18 cellular contexts compared by ENCODE assay signal in the genomic region with DNA sequence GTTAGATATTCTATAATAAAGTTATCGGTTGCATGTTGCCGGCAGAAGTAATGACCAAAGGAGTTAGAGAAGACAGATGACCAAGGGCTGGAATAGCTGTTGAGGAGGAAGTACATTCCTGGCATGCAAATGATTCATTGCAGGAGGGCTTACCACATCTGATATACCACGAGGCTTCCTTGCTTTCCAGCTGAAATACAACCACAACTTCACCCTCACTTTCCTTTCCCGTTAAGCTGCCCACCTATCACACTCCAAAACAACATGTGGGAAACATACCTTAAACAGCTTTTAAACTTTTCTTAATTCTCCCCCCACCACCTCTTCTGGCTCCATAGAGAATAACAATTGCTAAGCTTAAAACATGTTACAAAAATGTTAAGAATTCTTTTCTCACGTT.
DNase-seq lines count a peak whose midpoint lies in the region; ATAC-seq and TF ChIP-seq lines count a peak whose summit lies in the region.
"Had no signal": no experiment of that assay in that cellular context is flagged by ENCODE, and none has a peak within 500 bp of the region (broad histone marks: within the 10 kb centered on the region; RNA-seq: fewer than 3 reads in every experiment).

No MANE protein-coding gene starts in this region.

- no peak for TF ChIP-seq CTCF in epithelial cell of proximal tubule (conservative IDR thresholded peaks at IDR 0.05; ENCODE audit: low read depth, low read length)

- peak; percentile 6 for DNase-seq in H7
- DNase-seq in RKO (ENCODE audit: low spot score) = peak; percentile 8
- peak; percentile 78 for DNase-seq in epithelial cell of proximal tubule (ENCODE audit: low read depth)
- peak; percentile 4 for DNase-seq in skeletal muscle cell (ENCODE audit: low read depth)
- no peak for DNase-seq in T-helper 1 cell
- no peak for DNase-seq in Right ventricle myocardium inferior (ENCODE audit: missing footprints)
- DNase-seq in islet precursor cell = no peak
- no peak for DNase-seq in activated CD4-positive, alpha-beta T cell treated with anti-CD3 and anti-CD28 coated beads for 36 hours
- DNase-seq: activated CD4-positive, alpha-beta T cell treated with anti-CD3 and anti-CD28 coated beads for 4 hours; activated T-cell treated with anti-CD3 and anti-CD28 coated beads, Interleukin-2, amount 50 U/mL, for 24 hours; CD4-positive, alpha-beta memory T cell; left cardiac atrium; naive B cell; NCI-H1092; NCI-H2227 treated with DMSO at 0.1 percent for 48 hours; stimulated activated naive CD8-positive, alpha-beta T cell treated with anti-CD3 and anti-CD28 coated beads, Interleukin-15, Interleukin-2, amounts not matched to agents 100 U/mL and 50 U/mL, for 24 hours had no signal

- CTCF ChIA-PET in activated CD4-positive, alpha-beta T cell treated with anti-CD3 and anti-CD28 coated beads for 36 hours (lab: Charles Lee) = no interaction called here

- no peak overlapping the region for H3K4me3 ChIP-seq in H7 (ENCODE audit: insufficient read depth, low read depth, low read length)
- H3K4me3 ChIP-seq in epithelial cell of proximal tubule (ENCODE audit: low read depth, low read length) = no peak overlapping the region
- no peak overlapping the region for H3K4me3 ChIP-seq in skeletal muscle cell (ENCODE audit: low read depth, low read length)
- H3K4me3 ChIP-seq: gastroesophageal sphincter, right atrium auricular region had no signal

- H3K27ac Mint-ChIP-seq in activated CD4-positive, alpha-beta T cell treated with anti-CD3 and anti-CD28 coated beads for 36 hours = no peak overlapping the region
- H3K27ac Mint-ChIP-seq: activated T-cell treated with anti-CD3 and anti-CD28 coated beads, Interleukin-2, amount 50 U/mL, for 24 hours; CD4-positive, alpha-beta memory T cell; naive B cell had no signal

- POLR2A ChIA-PET in activated CD4-positive, alpha-beta T cell treated with anti-CD3 and anti-CD28 coated beads for 36 hours (lab: Charles Lee) = no interaction called here

- H3K9me3 Mint-ChIP-seq in activated CD4-positive, alpha-beta T cell treated with anti-CD3 and anti-CD28 coated beads for 36 hours (ENCODE audit: low read depth) = no peaks in the 10 kb centered on the region
- H3K9me3 Mint-ChIP-seq: activated T-cell treated with anti-CD3 and anti-CD28 coated beads, Interleukin-2, amount 50 U/mL, for 24 hours; naive B cell had no signal

- no peak for ATAC-seq in Right ventricle myocardium inferior
- no peak for ATAC-seq in activated CD4-positive, alpha-beta T cell treated with anti-CD3 and anti-CD28 coated beads for 36 hours
- ATAC-seq: gastroesophageal sphincter; left cardiac atrium; stimulated activated naive CD8-positive, alpha-beta T cell treated with anti-CD3 and anti-CD28 coated beads, Interleukin-15, Interleukin-2, amounts not matched to agents 100 U/mL and 50 U/mL, for 24 hours had no signal

- H3K4me3 Mint-ChIP-seq in activated CD4-positive, alpha-beta T cell treated with anti-CD3 and anti-CD28 coated beads for 36 hours = no peak overlapping the region
- H3K4me3 Mint-ChIP-seq: activated T-cell treated with anti-CD3 and anti-CD28 coated beads, Interleukin-2, amount 50 U/mL, for 24 hours; CD4-positive, alpha-beta memory T cell; naive B cell had no signal

- peaks cover 3% of the 10 kb centered on the region for H3K27me3 Mint-ChIP-seq in activated CD4-positive, alpha-beta T cell treated with anti-CD3 and anti-CD28 coated beads for 36 hours
- H3K27me3 Mint-ChIP-seq: activated T-cell treated with anti-CD3 and anti-CD28 coated beads, Interleukin-2, amount 50 U/mL, for 24 hours; CD4-positive, alpha-beta memory T cell had no signal

- intact Hi-C loops in Right ventricle myocardium inferior (cut with DNase I) = no loop called here
- intact Hi-C loops in activated CD4-positive, alpha-beta T cell treated with anti-CD3 and anti-CD28 coated beads for 36 hours (cut with DNase I, micrococcal nuclease) = no loop called here

- no peaks in the 10 kb centered on the region for H3K36me3 ChIP-seq in H7 (replicated peaks; ENCODE audit: control insufficient read depth, insufficient read depth, low read length)
- H3K36me3 ChIP-seq: gastroesophageal sphincter, right atrium auricular region had no signal

- H3K27me3 ChIP-seq in H7 (ENCODE audit: control insufficient read depth, insufficient read depth, low read length) = no peaks in the 10 kb centered on the region
- H3K27me3 ChIP-seq: gastroesophageal sphincter, right atrium auricular region had no signal

- H3K4me1 Mint-ChIP-seq in activated CD4-positive, alpha-beta T cell treated with anti-CD3 and anti-CD28 coated beads for 36 hours = no peaks in the 10 kb centered on the region
- H3K4me1 Mint-ChIP-seq: CD4-positive, alpha-beta memory T cell; naive B cell had no signal

- no peaks in the 10 kb centered on the region for H3K36me3 Mint-ChIP-seq in activated CD4-positive, alpha-beta T cell treated with anti-CD3 and anti-CD28 coated beads for 36 hours (ENCODE audit: low read depth)
- H3K36me3 Mint-ChIP-seq: CD4-positive, alpha-beta memory T cell; naive B cell had no signal

Comparison
In these comparisons a context has a peak if more than half of its experiments do, and no peak if none do; other contexts are left out.
1. DNase-seq: peak in H7 (single experiment), RKO (single experiment), epithelial cell of proximal tubule (single experiment) and skeletal muscle cell (single experiment); none in T-helper 1 cell (0 of 5), Right ventricle myocardium inferior (single experiment), islet precursor cell (single experiment) and activated CD4-positive, alpha-beta T cell treated with anti-CD3 and anti-CD28 coated beads for 36 hours (single experiment).